ENCODE assay signal across 29 cellular contexts in the genomic region with DNA sequence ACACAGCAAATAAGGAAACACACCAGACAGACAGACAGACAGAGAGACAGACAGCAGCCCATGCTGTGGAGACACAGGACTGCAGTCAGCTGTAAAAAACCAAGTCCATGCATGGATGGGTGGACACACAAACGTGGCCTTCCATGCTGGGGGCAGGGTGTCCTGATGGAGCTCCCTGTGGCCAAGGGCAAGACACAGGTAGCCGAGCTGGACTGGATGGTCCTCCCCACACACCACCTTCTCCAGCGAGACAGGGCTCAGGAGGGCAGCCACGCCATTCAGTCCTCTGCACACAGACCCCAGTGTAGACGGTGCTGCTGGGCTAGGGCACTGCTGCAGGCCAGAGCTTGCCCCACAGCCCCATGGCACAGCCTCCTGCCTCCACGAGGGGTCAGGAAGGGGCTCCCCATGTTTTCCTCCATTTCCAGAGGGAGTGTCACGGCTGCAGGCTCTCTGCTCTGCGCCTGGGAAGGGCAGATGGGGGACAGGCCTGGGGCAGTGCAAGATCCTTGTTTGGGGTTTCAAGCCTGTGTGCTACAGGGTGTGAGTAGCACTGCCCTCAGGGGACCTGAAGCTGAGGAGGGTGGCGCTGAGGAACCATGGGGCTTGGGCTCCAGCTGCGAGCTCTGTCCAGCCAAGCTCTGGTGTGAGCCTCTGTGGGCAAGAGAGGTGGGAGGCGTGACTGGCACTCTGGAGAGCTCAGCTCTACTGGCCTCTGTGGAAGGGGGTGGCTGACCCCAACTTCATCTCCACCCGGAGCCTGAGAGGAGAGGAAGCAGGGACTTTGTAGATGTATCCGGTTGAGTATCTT.
"Had no signal": no experiment of that assay in that cellular context is flagged by ENCODE, and none has a peak within 500 bp of the region (broad histone marks: within the 10 kb centered on the region; RNA-seq: fewer than 3 reads in every experiment).

No MANE protein-coding gene starts in this region.

- H3K36me3 Mint-ChIP-seq: activated naive CD8-positive, alpha-beta T cell; brain; mesothelial cell of epicardium; naive B cell had no signal

- H3K4me3 Mint-ChIP-seq: activated CD4-positive, alpha-beta memory T cell treated with anti-CD3 and anti-CD28 coated beads, Interleukin-2, amount 10 ng/mL, durations not matched to agents 7 days and 5 days; activated CD4-positive, alpha-beta T cell treated with anti-CD3 and anti-CD28 coated beads, Interleukin-2, amount 10 ng/mL, durations not matched to agents 7 days and 5 days; activated naive CD8-positive, alpha-beta T cell; brain; mesothelial cell of epicardium; nephron progenitor cell had no signal

- H3K9me3 Mint-ChIP-seq: activated CD4-positive, alpha-beta memory T cell treated with anti-CD3 and anti-CD28 coated beads, Interleukin-2, amount 10 ng/mL, durations not matched to agents 7 days and 5 days; activated CD4-positive, alpha-beta T cell treated with anti-CD3 and anti-CD28 coated beads, Interleukin-2, amount 10 ng/mL, durations not matched to agents 7 days and 5 days; mesothelial cell of epicardium; naive B cell; nephron progenitor cell had no signal

- H3K27ac ChIP-seq: cardiac muscle cell, coronary artery, dorsolateral prefrontal cortex, parathyroid adenoma, psoas muscle, suprapubic skin, tibial artery, upper lobe of right lung had no signal

- H3K4me3 ChIP-seq: cardiac muscle cell, coronary artery, dorsolateral prefrontal cortex, psoas muscle, suprapubic skin, tibial artery, upper lobe of right lung had no signal

- H3K9me3 ChIP-seq: psoas muscle, suprapubic skin, tibial artery, upper lobe of right lung had no signal

- H3K27ac Mint-ChIP-seq: activated CD4-positive, alpha-beta memory T cell treated with anti-CD3 and anti-CD28 coated beads, Interleukin-2, amount 10 ng/mL, durations not matched to agents 7 days and 5 days; activated CD4-positive, alpha-beta T cell treated with anti-CD3 and anti-CD28 coated beads, Interleukin-2, amount 10 ng/mL, durations not matched to agents 7 days and 5 days; activated naive CD8-positive, alpha-beta T cell; mesothelial cell of epicardium; nephron progenitor cell had no signal

- H3K36me3 ChIP-seq: cardiac muscle cell, suprapubic skin, tibial artery, upper lobe of right lung had no signal

- ATAC-seq: esophagus mucosa, psoas muscle, upper lobe of right lung had no signal

- H2AFZ ChIP-seq: parathyroid adenoma had no signal

- H3K9ac ChIP-seq: parathyroid adenoma had no signal

- H3K4me1 Mint-ChIP-seq: activated CD4-positive, alpha-beta memory T cell treated with anti-CD3 and anti-CD28 coated beads, Interleukin-2, amount 10 ng/mL, durations not matched to agents 7 days and 5 days; mesothelial cell of epicardium had no signal

- DNase-seq: activated CD4-positive, alpha-beta memory T cell treated with anti-CD3 and anti-CD28 coated beads, Interleukin-2, amount 10 ng/mL, durations not matched to agents 7 days and 5 days; activated CD4-positive, alpha-beta T cell treated with anti-CD3 and anti-CD28 coated beads, Interleukin-2, amount 10 ng/mL, durations not matched to agents 7 days and 5 days; activated CD4-positive, CD25-positive, alpha-beta regulatory T cell treated with anti-CD3 and anti-CD28 coated beads, Interleukin-2, amount 50 U/mL, for 72 hours; activated naive CD4-positive, alpha-beta T cell treated with Interleukin-2 at 50 U/mL for 16 hours; activated T-cell treated with anti-CD3 and anti-CD28 coated beads, Interleukin-2, amount 50 U/mL, for 48 hours; anterior cingulate cortex; cerebellar nuclear complex; dorsolateral prefrontal cortex; foreskin fibroblast; head of caudate nucleus; mammary epithelial cell; naive B cell; nephron progenitor cell; nucleus accumbens; psoas muscle; stimulated activated CD4-positive, alpha-beta T cell treated with anti-CD3 and anti-CD28 coated beads, Interleukin-15, amount 100 ng/mL, for 24 hours; stimulated activated CD4-positive, alpha-beta T cell treated with anti-CD3 and anti-CD28 coated beads, Interleukin-2, amount 100 ng/mL, for 24 hours; stimulated activated naive CD4-positive, alpha-beta T cell; T-helper 2 cell; tibial artery; upper lobe of right lung had no signal

- H3K27me3 Mint-ChIP-seq: activated CD4-positive, alpha-beta memory T cell treated with anti-CD3 and anti-CD28 coated beads, Interleukin-2, amount 10 ng/mL, durations not matched to agents 7 days and 5 days; activated CD4-positive, alpha-beta T cell treated with anti-CD3 and anti-CD28 coated beads, Interleukin-2, amount 10 ng/mL, durations not matched to agents 7 days and 5 days; brain had no signal

- H3K79me2 ChIP-seq: parathyroid adenoma had no signal

- H3K4me1 ChIP-seq: parathyroid adenoma, psoas muscle, suprapubic skin, tibial artery, upper lobe of right lung had no signal

- H3K27me3 ChIP-seq: cardiac muscle cell had no signal
